11 cellular contexts compared by ENCODE assay signal in genomic region chr11:31943056-31943780, GRCh38.
DNase-seq lines count a peak whose midpoint lies in the region; ATAC-seq and TF ChIP-seq lines count a peak whose summit lies in the region.
"Had no signal": no experiment of that assay in that cellular context is flagged by ENCODE, and none has a peak within 500 bp of the region (broad histone marks: within the 10 kb centered on the region; RNA-seq: fewer than 3 reads in every experiment).

No MANE protein-coding gene starts in this region.

- no peak overlapping the region for H3K4me3 Mint-ChIP-seq in activated CD4-positive, alpha-beta T cell treated with anti-CD3 and anti-CD28 coated beads, Interleukin-2, amount 10 ng/mL, durations not matched to agents 7 days and 5 days
- H3K4me3 Mint-ChIP-seq in stimulated activated effector memory CD8-positive, alpha-beta T cell treated with anti-CD3 and anti-CD28 coated beads, Interleukin-12 subunit alpha, Interleukin-12 subunit beta, amount 100 ng/mL, for 72 hours, result no peak overlapping the region
- no peak overlapping the region for H3K4me3 Mint-ChIP-seq in mesothelial cell of epicardium

- TF ChIP-seq CTCF in mesothelial cell of epicardium (IDR thresholded peaks at IDR 0.05; ENCODE audit: unreplicated experiment), result no peak

- no peaks in the 10 kb centered on the region for H3K9me3 Mint-ChIP-seq in activated CD4-positive, alpha-beta T cell treated with anti-CD3 and anti-CD28 coated beads, Interleukin-2, amount 10 ng/mL, durations not matched to agents 7 days and 5 days
- H3K9me3 Mint-ChIP-seq in stimulated activated effector memory CD8-positive, alpha-beta T cell treated with anti-CD3 and anti-CD28 coated beads, Interleukin-12 subunit alpha, Interleukin-12 subunit beta, amount 100 ng/mL, for 72 hours, result no peaks in the 10 kb centered on the region
- no peaks in the 10 kb centered on the region for H3K9me3 Mint-ChIP-seq in mesothelial cell of epicardium

- peak; percentile 12 for DNase-seq in activated CD4-positive, alpha-beta T cell treated with anti-CD3 and anti-CD28 coated beads, Interleukin-2, amount 10 ng/mL, durations not matched to agents 7 days and 5 days
- no peak for DNase-seq in activated CD4-positive, alpha-beta T cell treated with anti-CD3 and anti-CD28 coated beads, Interleukin-2, amount 50 U/mL, for 48 hours
- DNase-seq in stimulated activated effector memory CD8-positive, alpha-beta T cell treated with anti-CD3 and anti-CD28 coated beads, Interleukin-12 subunit alpha, Interleukin-12 subunit beta, amount 100 ng/mL, for 72 hours (ENCODE audit: low spot score in 2 of 2), result no peak
- DNase-seq in NCI-H2196 treated with DMSO at 0.1 percent for 48 hours (lab: John Stamatoyannopoulos, UW; ENCODE audit: unreplicated experiment), result no peak
- no peak for DNase-seq in activated gamma-delta T cell (lab: John Stamatoyannopoulos, UW)
- DNase-seq in mesothelial cell of epicardium (ENCODE audit: low spot score in 2 of 2, unreplicated experiment in 2 of 2), result no peak
- DNase-seq: Karpas-422, kidney, psoas muscle had no signal

- no peaks in the 10 kb centered on the region for H3K36me3 Mint-ChIP-seq in activated CD4-positive, alpha-beta T cell treated with anti-CD3 and anti-CD28 coated beads, Interleukin-2, amount 10 ng/mL, durations not matched to agents 7 days and 5 days (ENCODE audit: low read depth)
- H3K36me3 Mint-ChIP-seq in stimulated activated effector memory CD8-positive, alpha-beta T cell treated with anti-CD3 and anti-CD28 coated beads, Interleukin-12 subunit alpha, Interleukin-12 subunit beta, amount 100 ng/mL, for 72 hours, result no peaks in the 10 kb centered on the region
- H3K36me3 Mint-ChIP-seq in mesothelial cell of epicardium, result no peaks in the 10 kb centered on the region

- POLR2A ChIA-PET in activated CD4-positive, alpha-beta T cell treated with anti-CD3 and anti-CD28 coated beads, Interleukin-2, amount 10 ng/mL, durations not matched to agents 7 days and 5 days (lab: Charles Lee), result interaction anchor here (0.6 kb wide), 1 partner anchor 16 kb away, joined by 6 read pairs; no protein-coding TSS in a partner anchor

- peak; percentile 96 for ATAC-seq in GM21825 (IDR thresholded peaks at IDR 0.05; ENCODE audit: unreplicated experiment)
- ATAC-seq in HG03378 (IDR thresholded peaks at IDR 0.05; ENCODE audit: unreplicated experiment), result peak; percentile 96
- ATAC-seq in stimulated activated effector memory CD8-positive, alpha-beta T cell treated with anti-CD3 and anti-CD28 coated beads, Interleukin-12 subunit alpha, Interleukin-12 subunit beta, amount 100 ng/mL, for 72 hours, result peak; percentile 51
- ATAC-seq: psoas muscle had no signal

- H3K27ac Mint-ChIP-seq in activated CD4-positive, alpha-beta T cell treated with anti-CD3 and anti-CD28 coated beads, Interleukin-2, amount 10 ng/mL, durations not matched to agents 7 days and 5 days, result no peak overlapping the region
- no peak overlapping the region for H3K27ac Mint-ChIP-seq in stimulated activated effector memory CD8-positive, alpha-beta T cell treated with anti-CD3 and anti-CD28 coated beads, Interleukin-12 subunit alpha, Interleukin-12 subunit beta, amount 100 ng/mL, for 72 hours
- no peak overlapping the region for H3K27ac Mint-ChIP-seq in mesothelial cell of epicardium

- peaks cover 6% of the 10 kb centered on the region for H3K27me3 Mint-ChIP-seq in activated CD4-positive, alpha-beta T cell treated with anti-CD3 and anti-CD28 coated beads, Interleukin-2, amount 10 ng/mL, durations not matched to agents 7 days and 5 days
- peaks cover 12% of the 10 kb centered on the region for H3K27me3 Mint-ChIP-seq in mesothelial cell of epicardium (ENCODE audit: low read depth)

- peaks cover 13% of the 10 kb centered on the region for H3K4me1 Mint-ChIP-seq in activated CD4-positive, alpha-beta T cell treated with anti-CD3 and anti-CD28 coated beads, Interleukin-2, amount 10 ng/mL, durations not matched to agents 7 days and 5 days
- no peaks in the 10 kb centered on the region for H3K4me1 Mint-ChIP-seq in stimulated activated effector memory CD8-positive, alpha-beta T cell treated with anti-CD3 and anti-CD28 coated beads, Interleukin-12 subunit alpha, Interleukin-12 subunit beta, amount 100 ng/mL, for 72 hours
- H3K4me1 Mint-ChIP-seq in mesothelial cell of epicardium, result no peaks in the 10 kb centered on the region

- CTCF ChIA-PET in activated CD4-positive, alpha-beta T cell treated with anti-CD3 and anti-CD28 coated beads, Interleukin-2, amount 10 ng/mL, durations not matched to agents 7 days and 5 days (lab: Charles Lee), result no interaction called here
